15 cellular contexts compared by ENCODE assay signal in the genomic region with DNA sequence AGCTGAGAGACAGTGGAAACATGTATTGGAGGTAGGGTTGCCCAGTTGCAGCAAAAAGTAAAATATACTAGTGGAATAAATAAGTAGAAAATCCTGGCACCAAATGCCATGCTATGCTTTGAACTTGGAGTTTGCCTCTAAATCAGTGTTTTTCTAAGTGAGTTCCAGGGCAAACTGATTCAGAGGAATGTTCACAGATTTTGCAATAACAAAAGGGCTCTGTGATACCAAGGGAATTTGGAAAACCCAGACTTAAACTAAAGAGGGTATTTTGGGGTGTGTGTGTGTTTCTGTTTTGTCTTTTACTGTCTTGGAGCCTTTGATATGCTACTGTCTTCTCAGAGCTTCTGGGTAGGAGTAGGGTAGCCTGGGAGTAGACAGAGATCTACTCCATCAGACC. TPM values are rescaled to one million over a fixed set of nuclear protein-coding genes. Genes with fewer than 3 reads are reported as not detected.
A peak's percentile ranks its signal among the peaks of the same experiment; 100 is the strongest.
DNase-seq lines count a peak whose midpoint lies in the region; ATAC-seq and TF ChIP-seq lines count a peak whose summit lies in the region.
"Had no signal": no experiment of that assay in that cellular context is flagged by ENCODE, and none has a peak within 500 bp of the region (broad histone marks: within the 10 kb centered on the region; RNA-seq: fewer than 3 reads in every experiment).

No MANE protein-coding gene starts in this region.

- H3K9me3 ChIP-seq in ascending aorta (no peaks in the 10 kb centered on the region), thoracic aorta (no peaks in the 10 kb centered on the region), ovary (no peaks in the 10 kb centered on the region)
- H3K9me3 ChIP-seq: BLaER1 treated with 17β-estradiol and CSF1 and Interleukin-3, amounts not matched to agents 10 nM and 100 nM; Caco-2 had no signal

- DNase-seq in COLO829 (ENCODE audit: low spot score) (peak; percentile 54), ascending aorta (ENCODE audit: low spot score in 2 of 2) (no peak), fibroblast of peridontal ligament (ENCODE audit: extremely low read depth) (peak; percentile 72), thoracic aorta (ENCODE audit: low spot score) (no peak), putamen (ENCODE audit: low spot score) (no peak), GM19240 (ENCODE audit: insufficient read length, low spot score) (no peak), OCI-M1 (lab: John Stamatoyannopoulos, UW) (no peak), ovary (no peak)
- DNase-seq: 8988T; Caco-2; CD8-positive, alpha-beta T cell; HCEC 1CT had no signal

- H3K27ac ChIP-seq in ascending aorta (peak overlapping the region; percentile 31 to 55), thoracic aorta (peak overlapping the region in 1 of 2 donors; percentile 0), ovary (peak overlapping the region in 1 of 2 donors; percentile 8)
- H3K27ac ChIP-seq: BLaER1 treated with 17β-estradiol and CSF1 and Interleukin-3, amounts not matched to agents 10 nM and 100 nM had no signal

- H3K27me3 ChIP-seq in ascending aorta (no peaks in the 10 kb centered on the region), thoracic aorta (replicated peaks; ENCODE audit: insufficient read depth) (no peaks in the 10 kb centered on the region), ovary (no peaks in the 10 kb centered on the region)
- H3K27me3 ChIP-seq: BLaER1 treated with 17β-estradiol and CSF1 and Interleukin-3, amounts not matched to agents 10 nM and 100 nM had no signal

- TF ChIP-seq CTCF in ascending aorta (IDR thresholded peaks at IDR 0.05) (no peak), thoracic aorta (IDR thresholded peaks at IDR 0.05) (no peak), ovary (IDR thresholded peaks at IDR 0.05) (no peak)

- intact Hi-C loops in ascending aorta (cut with DNase I): loop anchor here (5.0 kb wide), 1 partner anchor 108 kb away; no protein-coding TSS in a partner anchor
- intact Hi-C loops in ovary (cut with DNase I): no loop called here

- no peak for TF ChIP-seq POLR2A in ovary (IDR thresholded peaks at IDR 0.05)

- ATAC-seq in thoracic aorta (ENCODE audit: insufficient number of reproducible peaks, low FRiP score, low read depth): peak; percentile 11
- ATAC-seq: CD8-positive, alpha-beta T cell had no signal

- H3K4me3 ChIP-seq in ascending aorta (no peak overlapping the region), thoracic aorta (no peak overlapping the region), ovary (no peak overlapping the region)
- H3K4me3 ChIP-seq: BLaER1 treated with 17β-estradiol and CSF1 and Interleukin-3, amounts not matched to agents 10 nM and 100 nM had no signal

- H3K36me3 ChIP-seq in ascending aorta: no peaks in the 10 kb centered on the region
- H3K36me3 ChIP-seq in thoracic aorta: no peaks in the 10 kb centered on the region
- no peaks in the 10 kb centered on the region for H3K36me3 ChIP-seq in ovary
- H3K36me3 ChIP-seq: BLaER1 treated with 17β-estradiol and CSF1 and Interleukin-3, amounts not matched to agents 10 nM and 100 nM had no signal

- no peak for TF ChIP-seq EP300 in ovary (IDR thresholded peaks at IDR 0.05)

- peaks cover 2 to 3% of the 10 kb centered on the region in 2 donors for H3K4me1 ChIP-seq in ascending aorta
- H3K4me1 ChIP-seq in thoracic aorta (ENCODE audit: control insufficient read depth in 1 of 2, low read depth in 2 of 2): peaks cover 0 to 17% of the 10 kb centered on the region in 2 donors
- peaks cover 11% of the 10 kb centered on the region for H3K4me1 ChIP-seq in ovary (ENCODE audit: insufficient read depth)
- H3K4me1 ChIP-seq: BLaER1 treated with 17β-estradiol and CSF1 and Interleukin-3, amounts not matched to agents 10 nM and 100 nM; Caco-2 had no signal

RNA-seq across cellular contexts. Expression of a gene that starts 39.9 kb away (rescaled TPM):
- total RNA-seq in ascending aorta (4.7 TPM), thoracic aorta (1 to 10 TPM in 1 of 2 donors, under 1 TPM in 1; 0.81 to 1.5 TPM), ovary (1 to 10 TPM in 2 of 7 donors, under 1 TPM in 5; 0.11 to 1.3 (median 0.72) TPM)
- under 1 TPM; 0.33 to 0.62 TPM for polyA plus RNA-seq in ovary
- total RNA-seq: A673, Caco-2, HT-29 had no signal

RNA-seq across cellular contexts. Expression of a gene that starts 43.4 kb away (rescaled TPM):
- total RNA-seq in ascending aorta: 44.1 TPM
- 10 to 100 TPM; 20.2 to 21.9 TPM for total RNA-seq in thoracic aorta
- 10 to 100 TPM; 18.4 to 36.4 (median 25.6) TPM for total RNA-seq in ovary
- 10 to 100 TPM; 12.2 to 47.1 TPM for polyA plus RNA-seq in ovary

Comparison
In these comparisons a context has a peak if more than half of its experiments do, and no peak if none do; other contexts are left out.
1. DNase-seq: peak in COLO829 (single experiment) and fibroblast of peridontal ligament (single experiment); none in ascending aorta (0 of 2), thoracic aorta (single experiment), putamen (single experiment), GM19240 (single experiment), OCI-M1 (single experiment) and ovary (0 of 5).